ENCODE assay signal across 27 cellular contexts in the genomic region with DNA sequence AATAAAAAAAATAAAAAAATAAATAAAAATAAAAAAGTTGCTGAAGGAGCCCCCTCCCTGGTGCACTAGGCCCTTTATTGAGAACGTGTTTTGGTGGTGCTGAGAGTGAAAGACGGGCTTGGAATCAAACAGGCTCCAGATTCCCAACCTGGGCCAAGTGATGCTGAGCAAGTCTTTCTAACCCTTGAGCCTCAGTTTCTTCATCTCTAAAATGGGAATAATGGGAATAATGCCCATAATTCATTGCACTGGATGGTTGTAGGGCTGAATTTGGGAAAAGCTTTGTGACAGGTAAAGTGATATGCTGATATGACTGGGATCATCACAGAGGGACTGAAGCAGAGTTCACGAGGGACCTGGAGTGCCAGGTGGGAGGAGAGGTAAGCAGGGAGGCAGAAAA.
"Had no signal": no experiment of that assay in that cellular context is flagged by ENCODE, and none has a peak within 500 bp of the region (broad histone marks: within the 10 kb centered on the region; RNA-seq: fewer than 3 reads in every experiment).

No MANE protein-coding gene starts in this region.

- H3K27ac ChIP-seq: ascending aorta, brain microvascular endothelial cell, epithelial cell of prostate, esophagus squamous epithelium, gastroesophageal sphincter had no signal

- H3K9me3 Mint-ChIP-seq: activated CD4-positive, alpha-beta memory T cell treated with anti-CD3 and anti-CD28 coated beads, Interleukin-2, amount 10 ng/mL, durations not matched to agents 7 days and 5 days; activated CD4-positive, alpha-beta T cell treated with anti-CD3 and anti-CD28 coated beads, Interleukin-2, amount 10 ng/mL, durations not matched to agents 7 days and 5 days; activated naive CD4-positive, alpha-beta T cell treated with anti-CD3 and anti-CD28 coated beads, Interleukin-2, amount 10 ng/mL, durations not matched to agents 7 days and 5 days; activated naive CD4-positive, alpha-beta T cell treated with anti-CD3 and anti-CD28 coated beads, Interleukin-2, amount 50 U/mL, for 72 hours; activated naive CD8-positive, alpha-beta T cell treated with anti-CD3 and anti-CD28 coated beads, Interleukin-2, amount 10 ng/mL, durations not matched to agents 7 days and 5 days; activated T-cell treated with anti-CD3 and anti-CD28 coated beads, Interleukin-2, amount 50 U/mL, for 24 hours; activated T-cell treated with anti-CD3 and anti-CD28 coated beads, Interleukin-2, amount 50 U/mL, for 72 hours had no signal

- H3K9me3 ChIP-seq: ascending aorta, esophagus squamous epithelium, gastroesophageal sphincter had no signal

- ATAC-seq: activated naive CD4-positive, alpha-beta T cell treated with anti-CD3 and anti-CD28 coated beads, Interleukin-2, amount 50 U/mL, for 72 hours; activated T-cell treated with anti-CD3 and anti-CD28 coated beads, Interleukin-2, amount 50 U/mL, for 72 hours; gastroesophageal sphincter had no signal

- H3K36me3 ChIP-seq: ascending aorta, brain microvascular endothelial cell, esophagus squamous epithelium, gastroesophageal sphincter had no signal

- H3K4me3 Mint-ChIP-seq: activated CD4-positive, alpha-beta memory T cell treated with anti-CD3 and anti-CD28 coated beads, Interleukin-2, amount 10 ng/mL, durations not matched to agents 7 days and 5 days; activated CD4-positive, alpha-beta T cell treated with anti-CD3 and anti-CD28 coated beads, Interleukin-2, amount 10 ng/mL, durations not matched to agents 7 days and 5 days; activated naive CD4-positive, alpha-beta T cell treated with anti-CD3 and anti-CD28 coated beads, Interleukin-2, amount 10 ng/mL, durations not matched to agents 7 days and 5 days; activated naive CD8-positive, alpha-beta T cell treated with anti-CD3 and anti-CD28 coated beads, Interleukin-2, amount 10 ng/mL, durations not matched to agents 7 days and 5 days; activated T-cell treated with anti-CD3 and anti-CD28 coated beads, Interleukin-2, amount 50 U/mL, for 24 hours; activated T-cell treated with anti-CD3 and anti-CD28 coated beads, Interleukin-2, amount 50 U/mL, for 72 hours had no signal

- H3K4me3 ChIP-seq: ascending aorta, esophagus squamous epithelium, gastroesophageal sphincter had no signal

- H3K4me1 Mint-ChIP-seq: activated CD4-positive, alpha-beta memory T cell treated with anti-CD3 and anti-CD28 coated beads, Interleukin-2, amount 10 ng/mL, durations not matched to agents 7 days and 5 days; activated CD4-positive, alpha-beta T cell treated with anti-CD3 and anti-CD28 coated beads, Interleukin-2, amount 10 ng/mL, durations not matched to agents 7 days and 5 days; activated naive CD4-positive, alpha-beta T cell treated with anti-CD3 and anti-CD28 coated beads, Interleukin-2, amount 10 ng/mL, durations not matched to agents 7 days and 5 days had no signal

- FAIRE-seq: colon, endothelial cell of umbilical vein had no signal

- DNase-seq: activated CD4-positive, alpha-beta memory T cell treated with anti-CD3 and anti-CD28 coated beads, Interleukin-2, amount 10 ng/mL, durations not matched to agents 7 days and 5 days; activated CD4-positive, alpha-beta T cell treated with anti-CD3 and anti-CD28 coated beads for 1 hour; activated CD4-positive, alpha-beta T cell treated with anti-CD3 and anti-CD28 coated beads for 4 hours; activated CD4-positive, alpha-beta T cell treated with anti-CD3 and anti-CD28 coated beads, Interleukin-2, amount 10 ng/mL, durations not matched to agents 7 days and 5 days; activated CD4-positive, alpha-beta T cell treated with anti-CD3 and anti-CD28 coated beads, Interleukin-2, amount 50 U/mL, for 4 hours; activated CD8-positive, alpha-beta memory T cell treated with anti-CD3 and anti-CD28 coated beads, Interleukin-2, amount 50 U/mL, for 48 hours; activated gamma-delta T cell; activated naive CD4-positive, alpha-beta T cell; activated naive CD4-positive, alpha-beta T cell treated with anti-CD3 and anti-CD28 coated beads, Interleukin-2, amount 10 ng/mL, durations not matched to agents 7 days and 5 days; activated naive CD8-positive, alpha-beta T cell treated with anti-CD3 and anti-CD28 coated beads, Interleukin-2, amount 10 ng/mL, durations not matched to agents 7 days and 5 days; activated T-cell treated with anti-CD3 and anti-CD28 coated beads for 4 hours; activated T-cell treated with anti-CD3 and anti-CD28 coated beads, Interleukin-2, amount 50 U/mL, for 24 hours; activated T-cell treated with anti-CD3 and anti-CD28 coated beads, Interleukin-2, amount 50 U/mL, for 72 hours; brain microvascular endothelial cell; caudate nucleus; cortex of kidney; effector CD8-positive, alpha-beta T cell; esophagus squamous epithelium; foreskin melanocyte; head of caudate nucleus; T-helper 2 cell had no signal

- H3K27me3 Mint-ChIP-seq: activated CD4-positive, alpha-beta memory T cell treated with anti-CD3 and anti-CD28 coated beads, Interleukin-2, amount 10 ng/mL, durations not matched to agents 7 days and 5 days; activated CD4-positive, alpha-beta T cell treated with anti-CD3 and anti-CD28 coated beads, Interleukin-2, amount 10 ng/mL, durations not matched to agents 7 days and 5 days; activated naive CD8-positive, alpha-beta T cell treated with anti-CD3 and anti-CD28 coated beads, Interleukin-2, amount 10 ng/mL, durations not matched to agents 7 days and 5 days; activated T-cell treated with anti-CD3 and anti-CD28 coated beads, Interleukin-2, amount 50 U/mL, for 24 hours had no signal

- H3K36me3 Mint-ChIP-seq: activated naive CD4-positive, alpha-beta T cell treated with anti-CD3 and anti-CD28 coated beads, Interleukin-2, amount 10 ng/mL, durations not matched to agents 7 days and 5 days; activated naive CD4-positive, alpha-beta T cell treated with anti-CD3 and anti-CD28 coated beads, Interleukin-2, amount 50 U/mL, for 72 hours; activated naive CD8-positive, alpha-beta T cell treated with anti-CD3 and anti-CD28 coated beads, Interleukin-2, amount 10 ng/mL, durations not matched to agents 7 days and 5 days had no signal

- H3K27ac Mint-ChIP-seq: activated CD4-positive, alpha-beta memory T cell treated with anti-CD3 and anti-CD28 coated beads, Interleukin-2, amount 10 ng/mL, durations not matched to agents 7 days and 5 days; activated CD4-positive, alpha-beta T cell treated with anti-CD3 and anti-CD28 coated beads, Interleukin-2, amount 10 ng/mL, durations not matched to agents 7 days and 5 days; activated naive CD4-positive, alpha-beta T cell treated with anti-CD3 and anti-CD28 coated beads, Interleukin-2, amount 10 ng/mL, durations not matched to agents 7 days and 5 days; activated naive CD4-positive, alpha-beta T cell treated with anti-CD3 and anti-CD28 coated beads, Interleukin-2, amount 50 U/mL, for 72 hours; activated naive CD8-positive, alpha-beta T cell treated with anti-CD3 and anti-CD28 coated beads, Interleukin-2, amount 10 ng/mL, durations not matched to agents 7 days and 5 days; activated T-cell treated with anti-CD3 and anti-CD28 coated beads, Interleukin-2, amount 50 U/mL, for 24 hours; activated T-cell treated with anti-CD3 and anti-CD28 coated beads, Interleukin-2, amount 50 U/mL, for 72 hours had no signal

- H3K27me3 ChIP-seq: ascending aorta, esophagus squamous epithelium, gastroesophageal sphincter had no signal
